In the genomic region with DNA sequence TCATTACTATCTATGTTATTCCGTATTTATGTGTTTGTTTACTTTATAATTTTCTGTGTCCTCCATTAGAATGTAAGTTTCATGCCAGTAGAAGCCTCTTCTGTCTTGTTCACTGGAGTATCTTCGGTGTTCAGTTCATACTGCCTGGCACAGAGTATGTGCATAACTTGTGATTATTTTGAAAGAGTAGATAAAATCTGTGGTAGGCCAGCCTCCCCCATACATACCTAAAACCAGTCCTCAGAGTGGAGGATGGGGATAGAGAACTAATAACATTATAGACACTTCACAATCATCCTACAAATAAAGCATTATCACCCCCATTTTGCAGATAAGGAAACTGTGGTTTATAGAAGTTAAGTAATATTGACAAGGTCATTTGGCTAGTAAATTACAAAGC, we compare ENCODE assay signal across 22 cellular contexts. TPM values are rescaled to one million over a fixed set of nuclear protein-coding genes. Genes with fewer than 3 reads are reported as not detected.
A peak's percentile ranks its signal among the peaks of the same experiment; 100 is the strongest.
DNase-seq lines count a peak whose midpoint lies in the region; ATAC-seq and TF ChIP-seq lines count a peak whose summit lies in the region.
"Had no signal": no experiment of that assay in that cellular context is flagged by ENCODE, and none has a peak within 500 bp of the region (broad histone marks: within the 10 kb centered on the region; RNA-seq: fewer than 3 reads in every experiment).

No MANE protein-coding gene starts in this region.

- no peak overlapping the region for H3K4ac ChIP-seq in mesenchymal stem cell (ENCODE audit: low read depth in 1 of 2, low read length in 2 of 2)

- H3K36me3 ChIP-seq in smooth muscle cell (ENCODE audit: low read depth) (no peaks in the 10 kb centered on the region), mesenchymal stem cell (ENCODE audit: control insufficient read depth in 1 of 2, insufficient read depth in 2 of 2, low read depth in 1 of 2, low read length in 2 of 2) (no peaks in the 10 kb centered on the region)
- H3K36me3 ChIP-seq: BLaER1 treated with 17β-estradiol and CSF1 and Interleukin-3, amounts not matched to agents 10 nM and 100 nM; SJSA1 had no signal

- no peak overlapping the region for H2BK12ac ChIP-seq in mesenchymal stem cell (ENCODE audit: low read length in 2 of 2)

- WGBS in smooth muscle cell (ENCODE audit: low lambda C conversion rate): 50% methylated on average over 2 of the region's 2 CpGs
- WGBS in mesenchymal stem cell: 100% methylated on average over 1 of the region's 2 CpGs

- no peak overlapping the region for H2BK5ac ChIP-seq in mesenchymal stem cell (ENCODE audit: low read depth, low read length, poor library complexity, severe bottlenecking)

- no peaks in the 10 kb centered on the region for H3F3A ChIP-seq in smooth muscle cell (ENCODE audit: low read depth)

- H3K27me3 ChIP-seq in smooth muscle cell (ENCODE audit: low read depth): no peaks in the 10 kb centered on the region
- H3K27me3 ChIP-seq in mesenchymal stem cell (ENCODE audit: control insufficient read depth in 1 of 2, insufficient read depth in 1 of 2, low read length in 2 of 2): no peaks in the 10 kb centered on the region
- H3K27me3 ChIP-seq: BLaER1 treated with 17β-estradiol and CSF1 and Interleukin-3, amounts not matched to agents 10 nM and 100 nM; SJSA1 had no signal

- no peak overlapping the region for H4K91ac ChIP-seq in mesenchymal stem cell (ENCODE audit: low read length)

- H3K9me3 Mint-ChIP-seq in activated T-cell treated with anti-CD3 and anti-CD28 coated beads, Interleukin-2, amount 50 U/mL, for 72 hours: peaks cover 3% of the 10 kb centered on the region in 2 donors
- H3K9me3 Mint-ChIP-seq in activated T-helper 17 cell treated with anti-CD3 and anti-CD28 coated beads, Interleukin-2, amount 50 U/mL, for 72 hours: no peaks in the 10 kb centered on the region
- H3K9me3 Mint-ChIP-seq: CD4-positive, alpha-beta T cell had no signal

- no peak for ATAC-seq in activated T-cell treated with anti-CD3 and anti-CD28 coated beads, Interleukin-2, amount 50 U/mL, for 72 hours (replicated peaks in 1 of 2)
- no peak for ATAC-seq in activated T-helper 17 cell treated with anti-CD3 and anti-CD28 coated beads, Interleukin-2, amount 50 U/mL, for 72 hours (replicated peaks)
- ATAC-seq: GM12878 had no signal

- H3K36me3 Mint-ChIP-seq in activated T-cell treated with anti-CD3 and anti-CD28 coated beads, Interleukin-2, amount 50 U/mL, for 72 hours (ENCODE audit: insufficient read depth in 2 of 2): no peaks in the 10 kb centered on the region
- H3K36me3 Mint-ChIP-seq in activated T-helper 17 cell treated with anti-CD3 and anti-CD28 coated beads, Interleukin-2, amount 50 U/mL, for 72 hours (ENCODE audit: low read depth): no peaks in the 10 kb centered on the region

- no peak overlapping the region for H2AK5ac ChIP-seq in mesenchymal stem cell (ENCODE audit: low read length, severe bottlenecking)

- H3K27me3 Mint-ChIP-seq in activated T-cell treated with anti-CD3 and anti-CD28 coated beads, Interleukin-2, amount 50 U/mL, for 72 hours (ENCODE audit: low read depth): no peaks in the 10 kb centered on the region
- no peaks in the 10 kb centered on the region for H3K27me3 Mint-ChIP-seq in activated T-helper 17 cell treated with anti-CD3 and anti-CD28 coated beads, Interleukin-2, amount 50 U/mL, for 72 hours
- H3K27me3 Mint-ChIP-seq: CD4-positive, alpha-beta T cell had no signal

- H3K27ac ChIP-seq in smooth muscle cell (ENCODE audit: low read depth) (peak overlapping the region; percentile 65), mesenchymal stem cell (ENCODE audit: low read length, poor library complexity, severe bottlenecking) (no peak overlapping the region)
- H3K27ac ChIP-seq: HL-60, PC-9, SJSA1 had no signal

- no peak overlapping the region for H3K23ac ChIP-seq in mesenchymal stem cell (ENCODE audit: low read length in 2 of 2)

- H3K79me2 ChIP-seq in smooth muscle cell (ENCODE audit: low read depth): no peaks in the 10 kb centered on the region

- H3K4me1 Mint-ChIP-seq in activated T-cell treated with anti-CD3 and anti-CD28 coated beads, Interleukin-2, amount 50 U/mL, for 72 hours (ENCODE audit: low read depth): peaks cover 13% of the 10 kb centered on the region
- H3K4me1 Mint-ChIP-seq in activated T-helper 17 cell treated with anti-CD3 and anti-CD28 coated beads, Interleukin-2, amount 50 U/mL, for 72 hours: peaks cover 5% of the 10 kb centered on the region

- H3K9me3 ChIP-seq in smooth muscle cell (replicated peaks; ENCODE audit: low read depth) (no peaks in the 10 kb centered on the region), mesenchymal stem cell (ENCODE audit: control insufficient read depth, low read length) (peaks cover 9% of the 10 kb centered on the region)
- H3K9me3 ChIP-seq: SJSA1 had no signal

- no peak overlapping the region for H3K4me3 Mint-ChIP-seq in activated T-cell treated with anti-CD3 and anti-CD28 coated beads, Interleukin-2, amount 50 U/mL, for 72 hours
- no peak overlapping the region for H3K4me3 Mint-ChIP-seq in activated T-helper 17 cell treated with anti-CD3 and anti-CD28 coated beads, Interleukin-2, amount 50 U/mL, for 72 hours
- H3K4me3 Mint-ChIP-seq: CD4-positive, alpha-beta T cell; IgD-negative memory B cell had no signal

- H3K18ac ChIP-seq in mesenchymal stem cell (ENCODE audit: low read depth in 1 of 2, low read length in 2 of 2): no peak overlapping the region

- H3K9ac ChIP-seq in smooth muscle cell (ENCODE audit: low read depth) (no peak overlapping the region), mesenchymal stem cell (ENCODE audit: low read length) (no peak overlapping the region)
- H3K9ac ChIP-seq: BLaER1 treated with 17β-estradiol and CSF1 and Interleukin-3, amounts not matched to agents 10 nM and 100 nM had no signal

- no peak overlapping the region for H4K8ac ChIP-seq in mesenchymal stem cell (ENCODE audit: low read length)

- no peaks in the 10 kb centered on the region for H4K20me1 ChIP-seq in smooth muscle cell (ENCODE audit: low read depth)
- H4K20me1 ChIP-seq: BLaER1 treated with 17β-estradiol and CSF1 and Interleukin-3, amounts not matched to agents 10 nM and 100 nM had no signal

- H2AFZ ChIP-seq in smooth muscle cell (ENCODE audit: low read depth): no peak overlapping the region
- H2AFZ ChIP-seq in mesenchymal stem cell (ENCODE audit: low read depth, low read length): no peak overlapping the region
- H2AFZ ChIP-seq: PC-9 had no signal

- H3K4me2 ChIP-seq in smooth muscle cell (peak overlapping the region; percentile 81), mesenchymal stem cell (ENCODE audit: low read length, poor library complexity, severe bottlenecking) (no peak overlapping the region)
- H3K4me2 ChIP-seq: PC-9 had no signal

- H3K4me1 ChIP-seq in smooth muscle cell (ENCODE audit: low read depth) (peaks cover 12% of the 10 kb centered on the region), mesenchymal stem cell (ENCODE audit: control insufficient read depth, insufficient read depth, low read depth, low read length) (no peaks in the 10 kb centered on the region)

- no peak for DNase-seq in activated T-cell treated with anti-CD3 and anti-CD28 coated beads, Interleukin-2, amount 50 U/mL, for 72 hours
- no peak for DNase-seq in activated T-cell treated with anti-CD3 and anti-CD28 coated beads, Interleukin-2, amount 50 U/mL, for 48 hours
- DNase-seq in fibroblast of the aortic adventitia (ENCODE audit: low read depth) (peak; percentile 17), smooth muscle cell (lab: John Stamatoyannopoulos, UW; ENCODE audit: unreplicated experiment) (no peak), mesenchymal stem cell (no peak), 8988T (no peak), NCI-H2171 treated with DMSO at 0.1 percent for 48 hours (lab: John Stamatoyannopoulos, UW) (no peak)
- DNase-seq: AML-193; CD4-positive, alpha-beta T cell; NCI-H1105 treated with DMSO at 0.1 percent for 48 hours; NCI-H2029; NCI-H2227 treated with DMSO at 0.1 percent for 48 hours; NCI-H526 treated with DMSO at 0.1 percent for 48 hours; PC-9; Right ventricle myocardium superior; RPMI8226 had no signal

- no peaks in the 10 kb centered on the region for H3K79me1 ChIP-seq in mesenchymal stem cell (replicated peaks; ENCODE audit: low read length, poor library complexity, severe bottlenecking)

- H3K27ac Mint-ChIP-seq in activated T-cell treated with anti-CD3 and anti-CD28 coated beads, Interleukin-2, amount 50 U/mL, for 72 hours: peak overlapping the region; percentile 52
- peak overlapping the region; percentile 35 for H3K27ac Mint-ChIP-seq in activated T-helper 17 cell treated with anti-CD3 and anti-CD28 coated beads, Interleukin-2, amount 50 U/mL, for 72 hours
- H3K27ac Mint-ChIP-seq: CD4-positive, alpha-beta T cell had no signal

- H3K14ac ChIP-seq in mesenchymal stem cell (ENCODE audit: low read length in 2 of 2): no peak overlapping the region

- no peak overlapping the region for H2BK15ac ChIP-seq in mesenchymal stem cell (ENCODE audit: low read depth, poor library complexity, severe bottlenecking)

- no peak overlapping the region for H2BK120ac ChIP-seq in mesenchymal stem cell (ENCODE audit: low read depth, low read length)

- H3K4me3 ChIP-seq in fibroblast of the aortic adventitia (ENCODE audit: low read depth, low read length): no peak overlapping the region
- no peak overlapping the region for H3K4me3 ChIP-seq in smooth muscle cell
- no peak overlapping the region for H3K4me3 ChIP-seq in mesenchymal stem cell (ENCODE audit: insufficient read depth in 1 of 2, low read depth in 1 of 2, low read length in 2 of 2)
- H3K4me3 ChIP-seq: GM12878, PC-9, SJSA1 had no signal

- no peak for TF ChIP-seq CTCF in fibroblast of the aortic adventitia (IDR thresholded peaks at IDR 0.05; ENCODE audit: insufficient read depth, low read length)
- no peak for TF ChIP-seq CTCF in smooth muscle cell (IDR thresholded peaks at IDR 0.05; ENCODE audit: borderline replicate concordance, insufficient read depth, poor library complexity, severe bottlenecking)

RNA-seq across cellular contexts. Expression of gene VIM, which starts 28.0 kb away (rescaled TPM):
- total RNA-seq in activated T-cell treated with anti-CD3 and anti-CD28 coated beads, Interleukin-2, amount 50 U/mL, for 72 hours: 100 to 1,000 TPM; 211 to 545 TPM
- total RNA-seq in activated T-helper 17 cell treated with anti-CD3 and anti-CD28 coated beads, Interleukin-2, amount 50 U/mL, for 72 hours: 1,000 to 10,000 TPM; 1,131 to 1,699 TPM
- total RNA-seq in fibroblast of the aortic adventitia (ENCODE audit: low replicate concordance): 10,091 and 12,680 TPM in 2 replicates
- total RNA-seq in smooth muscle cell: 6,093 and 6,435 TPM in 2 replicates
- polyA plus RNA-seq in smooth muscle cell: 2,741 and 3,198 TPM in 2 replicates
- polyA plus RNA-seq in mesenchymal stem cell (2013, experiment 1 of 2): 5,108 TPM
- polyA plus RNA-seq in mesenchymal stem cell (2013, experiment 2 of 2): 5,084 TPM

RNA-seq across cellular contexts. Expression of gene TRDMT1, which starts 54.6 kb away (rescaled TPM):
- total RNA-seq in activated T-cell treated with anti-CD3 and anti-CD28 coated beads, Interleukin-2, amount 50 U/mL, for 72 hours: 1 to 10 TPM; 5.5 to 8.7 TPM
- 1 to 10 TPM; 3.3 to 6.7 TPM for total RNA-seq in activated T-helper 17 cell treated with anti-CD3 and anti-CD28 coated beads, Interleukin-2, amount 50 U/mL, for 72 hours
- total RNA-seq in fibroblast of the aortic adventitia (ENCODE audit: low replicate concordance) (11.9 and 19.1 TPM in 2 replicates), smooth muscle cell (7.3 and 13.8 TPM in 2 replicates)
- polyA plus RNA-seq in smooth muscle cell: 2.5 and 3.7 TPM in 2 replicates
- 4.6 TPM for polyA plus RNA-seq in mesenchymal stem cell (2013, experiment 1 of 2)
- 4.0 TPM for polyA plus RNA-seq in mesenchymal stem cell (2013, experiment 2 of 2)
